17 cellular contexts compared by ENCODE assay signal in the genomic region with DNA sequence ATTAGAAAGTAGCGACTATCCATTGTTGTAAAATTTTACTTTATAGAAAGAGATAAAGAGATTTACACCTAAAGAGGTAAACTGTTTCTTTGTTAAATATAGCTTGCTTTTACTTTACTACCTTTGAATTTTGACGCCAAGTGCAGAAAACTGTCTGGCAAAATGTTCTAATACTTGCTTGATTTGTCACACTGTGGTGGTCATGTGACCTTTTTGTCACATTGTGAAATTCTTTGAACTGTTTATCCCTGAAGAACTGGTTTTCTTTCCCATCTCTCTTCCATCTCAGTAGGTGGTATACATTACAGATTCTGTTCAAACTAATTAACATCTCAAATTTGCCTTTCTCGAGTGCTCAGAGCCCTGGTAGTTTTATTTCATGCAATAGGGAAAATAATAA.
DNase-seq lines count a peak whose midpoint lies in the region; ATAC-seq and TF ChIP-seq lines count a peak whose summit lies in the region.
"Had no signal": no experiment of that assay in that cellular context is flagged by ENCODE, and none has a peak within 500 bp of the region (broad histone marks: within the 10 kb centered on the region; RNA-seq: fewer than 3 reads in every experiment).

No MANE protein-coding gene starts in this region.

- H2AFZ ChIP-seq in fibroblast of lung (ENCODE audit: low read length) (no peak overlapping the region), smooth muscle cell (ENCODE audit: low read depth) (no peak overlapping the region)

- H3K79me2 ChIP-seq in fibroblast of lung (ENCODE audit: control insufficient read depth, insufficient read depth, low read length) (no peaks in the 10 kb centered on the region), smooth muscle cell (ENCODE audit: low read depth) (no peaks in the 10 kb centered on the region)

- WGBS in smooth muscle cell (ENCODE audit: low lambda C conversion rate) = 75% methylated on average over 3 of the region's 3 CpGs

- H3K27ac ChIP-seq in fibroblast of lung (ENCODE audit: insufficient read depth, low read length) (no peak overlapping the region), smooth muscle cell (ENCODE audit: low read depth) (peak overlapping the region; percentile 58)
- H3K27ac ChIP-seq: KMS-11, SJSA1 had no signal

- TF ChIP-seq EP300 in Ishikawa (IDR thresholded peaks at IDR 0.05; ENCODE audit: borderline replicate concordance) = no peak

- no peaks in the 10 kb centered on the region for H4K20me1 ChIP-seq in fibroblast of lung (ENCODE audit: control insufficient read depth, extremely low read depth, insufficient read depth, low read length)
- no peaks in the 10 kb centered on the region for H4K20me1 ChIP-seq in smooth muscle cell (ENCODE audit: low read depth)

- H3K27me3 ChIP-seq in fibroblast of lung (ENCODE audit: control insufficient read depth, insufficient read depth, low read length) = no peaks in the 10 kb centered on the region
- H3K27me3 ChIP-seq in smooth muscle cell (ENCODE audit: low read depth) = no peaks in the 10 kb centered on the region
- H3K27me3 ChIP-seq: SJSA1 had no signal

- TF ChIP-seq CTCF in fibroblast of lung (conservative IDR thresholded peaks at IDR 0.05 in 1 of 2, IDR thresholded peaks at IDR 0.05 in 1 of 2; ENCODE audit: low read depth in 1 of 2, low read length in 2 of 2) (no peak), smooth muscle cell (IDR thresholded peaks at IDR 0.05; ENCODE audit: borderline replicate concordance, insufficient read depth, poor library complexity, severe bottlenecking) (no peak)

- no peaks in the 10 kb centered on the region for H3K4me1 ChIP-seq in fibroblast of lung (ENCODE audit: control insufficient read depth, extremely low read depth, insufficient read depth, low read length)
- H3K4me1 ChIP-seq in smooth muscle cell (ENCODE audit: low read depth) = no peaks in the 10 kb centered on the region
- H3K4me1 ChIP-seq: SJSA1 had no signal

- no peak overlapping the region for H3K9ac ChIP-seq in fibroblast of lung (ENCODE audit: insufficient read depth, low read length)
- no peak overlapping the region for H3K9ac ChIP-seq in smooth muscle cell (ENCODE audit: low read depth)
- H3K9ac ChIP-seq: KMS-11 had no signal

- DNase-seq in amniotic epithelial cell (ENCODE audit: low read depth) (peak; percentile 10), fibroblast of lung (ENCODE audit: low read depth in 2 of 2) (peak; percentile 17 to 35), smooth muscle cell (lab: John Stamatoyannopoulos, UW; ENCODE audit: unreplicated experiment) (no peak), NCI-H226 (no peak), COLO829 (ENCODE audit: low spot score) (no peak)
- DNase-seq: CD8-positive, alpha-beta T cell; MM.1S; NCI-H1105; NCI-H187; NCI-H2171 treated with DMSO at 0.1 percent for 48 hours; NCI-H510A; OCI-M1; SW 1271 had no signal

- H3K9me3 ChIP-seq in fibroblast of lung (ENCODE audit: control insufficient read depth, insufficient read depth, low read depth, low read length) (no peaks in the 10 kb centered on the region), smooth muscle cell (replicated peaks; ENCODE audit: low read depth) (no peaks in the 10 kb centered on the region)
- H3K9me3 ChIP-seq: SJSA1 had no signal

- no peak for TF ChIP-seq RAD21 in Ishikawa (IDR thresholded peaks at IDR 0.05; ENCODE audit: low read depth)

- H3K4me3 ChIP-seq in fibroblast of lung (replicated peaks in 1 of 4; ENCODE audit: control extremely low read depth in 1 of 4, insufficient read depth in 1 of 4, low read depth in 3 of 4, low read length in 4 of 4) = no peak overlapping the region
- H3K4me3 ChIP-seq in smooth muscle cell = no peak overlapping the region
- H3K4me3 ChIP-seq: SJSA1 had no signal

- H3K4me2 ChIP-seq in fibroblast of lung (ENCODE audit: extremely low read depth, insufficient read depth, low read length) = no peak overlapping the region
- H3K4me2 ChIP-seq in smooth muscle cell = no peak overlapping the region
- H3K4me2 ChIP-seq: KMS-11 had no signal

- H3K36me3 ChIP-seq in fibroblast of lung (ENCODE audit: control insufficient read depth, insufficient read depth, low read length) (no peaks in the 10 kb centered on the region), smooth muscle cell (ENCODE audit: low read depth) (no peaks in the 10 kb centered on the region)
- H3K36me3 ChIP-seq: SJSA1 had no signal

- H3F3A ChIP-seq in smooth muscle cell (ENCODE audit: low read depth) = no peaks in the 10 kb centered on the region

- no peak for ATAC-seq in HG03469 (IDR thresholded peaks at IDR 0.05; ENCODE audit: unreplicated experiment)
- ATAC-seq: CD8-positive, alpha-beta T cell had no signal

TF ChIP-seq in Ishikawa, 13 proteins besides CTCF, POLR2A, EP300 and RAD21:
- TF ChIP-seq NFIC (IDR thresholded peaks at IDR 0.05) = no peak
- TF ChIP-seq, protein P1, sequence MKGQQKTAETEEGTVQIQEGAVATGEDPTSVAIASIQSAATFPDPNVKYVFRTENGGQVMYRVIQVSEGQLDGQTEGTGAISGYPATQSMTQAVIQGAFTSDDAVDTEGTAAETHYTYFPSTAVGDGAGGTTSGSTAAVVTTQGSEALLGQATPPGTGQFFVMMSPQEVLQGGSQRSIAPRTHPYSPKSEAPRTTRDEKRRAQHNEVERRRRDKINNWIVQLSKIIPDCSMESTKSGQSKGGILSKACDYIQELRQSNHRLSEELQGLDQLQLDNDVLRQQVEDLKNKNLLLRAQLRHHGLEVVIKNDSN (IDR thresholded peaks at IDR 0.05) = peak; percentile 84

Comparison
In these comparisons a context has a peak if more than half of its experiments do, and no peak if none do; other contexts are left out.
1. DNase-seq: peak in amniotic epithelial cell (single experiment) and fibroblast of lung (2 of 2); none in smooth muscle cell (single experiment), NCI-H226 (single experiment) and COLO829 (single experiment).